Comparison of ENCODE assay signal across 1 cellular context in genomic region chr4:168865854-168866253, GRCh38.
TF ChIP-seq lines count a peak whose summit lies in the region.

No MANE protein-coding gene starts in this region.

TF ChIP-seq in IMR-90, 13 proteins besides CTCF, POLR2A, EP300 and RAD21 (continued from another document):
- no peak for TF ChIP-seq ELK1 (IDR thresholded peaks at IDR 0.05; ENCODE audit: borderline replicate concordance, low read depth, low read length)
- no peak for TF ChIP-seq NFE2L2 (IDR thresholded peaks at IDR 0.05; ENCODE audit: low read depth, low read length)
- TF ChIP-seq RFX5 (IDR thresholded peaks at IDR 0.05; ENCODE audit: low read depth, low read length): no peak
